ENCODE assay signal across 8 cellular contexts in genomic region chr22:28678778-28679610, GRCh38. TPM values are rescaled to one million over a fixed set of nuclear protein-coding genes. Genes with fewer than 3 reads are reported as not detected.
DNase-seq lines count a peak whose midpoint lies in the region; ATAC-seq and TF ChIP-seq lines count a peak whose summit lies in the region.
"Not testable (repeated sequence)": the region's sequence is repeated elsewhere in the genome, so short reads cannot be mapped to it uniquely, and the experiment has no call there.

No MANE protein-coding gene starts in this region.

- WGBS in thyroid gland, 2 donors, result 17 to 27% methylated on average over 22 to 28 of the region's 58 CpGs

- not testable (repeated sequence) for H3K4me1 Mint-ChIP-seq in Caco-2 (ENCODE audit: low read depth, unreplicated experiment)
- peaks cover 20% of the 10 kb centered on the region for H3K4me1 Mint-ChIP-seq in T-helper 2 cell treated with Interferon-gamma antibody and Interleukin-4, amounts not matched to agents 5 μg/mL and 100 μg/mL, for 36 hours (ENCODE audit: low read depth)

- not testable (repeated sequence) for H3K79me2 ChIP-seq in parathyroid adenoma

- H3K27me3 Mint-ChIP-seq in Caco-2 (ENCODE audit: insufficient read depth, unreplicated experiment), result not testable (repeated sequence)
- H3K27me3 Mint-ChIP-seq in T-helper 2 cell treated with Interferon-gamma antibody and Interleukin-4, amounts not matched to agents 5 μg/mL and 100 μg/mL, for 36 hours (ENCODE audit: low read depth), result peaks cover 79% of the 10 kb centered on the region

- DNase-seq in Caco-2; T-helper 2 cell treated with Interferon-gamma antibody and Interleukin-4, amounts not matched to agents 5 μg/mL and 100 μg/mL, for 36 hours (ENCODE audit: low spot score); ascending aorta (ENCODE audit: low spot score in 2 of 2); fibroblast of mammary gland (ENCODE audit: low read depth): not testable (repeated sequence)
- DNase-seq in MG63, result peak; percentile 49
- DNase-seq in left lung, result peak; percentile 35 to 83
- peak; percentile 44 to 53 for DNase-seq in thyroid gland

- H3K36me3 ChIP-seq in Caco-2 (ENCODE audit: control insufficient read depth, insufficient read depth, low read length); MG63; ascending aorta; left lung; parathyroid adenoma (ENCODE audit: control insufficient read depth, insufficient read depth, low read length); thyroid gland: not testable (repeated sequence)

- TF ChIP-seq CTCF in Caco-2 (IDR thresholded peaks at IDR 0.05; ENCODE audit: insufficient read depth in 1 of 2, low read depth in 1 of 2, low read length in 1 of 2, severe bottlenecking in 1 of 2, unreplicated experiment in 1 of 2); ascending aorta (IDR thresholded peaks at IDR 0.05); fibroblast of mammary gland (conservative IDR thresholded peaks at IDR 0.05; ENCODE audit: control insufficient read depth, insufficient read depth, low read depth, low read length); left lung (IDR thresholded peaks at IDR 0.05); parathyroid adenoma (IDR thresholded peaks at IDR 0.05); thyroid gland (IDR thresholded peaks at IDR 0.05): not testable (repeated sequence)

- not testable (repeated sequence) for H3K4me1 ChIP-seq in Caco-2, ascending aorta, parathyroid adenoma, thyroid gland
- H3K4me1 ChIP-seq in left lung, result peaks cover 3 to 43% of the 10 kb centered on the region in 2 donors

- TF ChIP-seq POLR2A in thyroid gland (IDR thresholded peaks at IDR 0.05), result not testable (repeated sequence)

- H2AFZ ChIP-seq in parathyroid adenoma, result peak overlapping the region; percentile 45

- H3K27me3 ChIP-seq in Caco-2 (replicated peaks; ENCODE audit: control insufficient read depth, insufficient read depth, low read length); MG63; ascending aorta; parathyroid adenoma (ENCODE audit: control insufficient read depth, insufficient read depth, low read length); thyroid gland: not testable (repeated sequence)
- peaks cover 0 to 85% of the 10 kb centered on the region in 2 donors for H3K27me3 ChIP-seq in left lung

- POLR2A ChIA-PET in Caco-2 (lab: Charles Lee), result not testable (repeated sequence)

- ATAC-seq in left lung, result not testable (repeated sequence)

- H3K4me3 ChIP-seq in Caco-2 (ENCODE audit: low read depth, low read length) (peak overlapping the region; percentile 40), MG63 (peak overlapping the region; percentile 71), ascending aorta (peak overlapping the region; percentile 79 to 80), fibroblast of mammary gland (ENCODE audit: control insufficient read depth, low read depth, low read length) (peak overlapping the region; percentile 77), left lung (peak overlapping the region; percentile 64 to 67), parathyroid adenoma (ENCODE audit: low read depth, low read length) (peak overlapping the region; percentile 50), thyroid gland (replicated peaks in 1 of 3) (peak overlapping the region; percentile 48 to 77 (median 71))

- not testable (repeated sequence) for H3K9me3 ChIP-seq in Caco-2; MG63; ascending aorta; left lung; parathyroid adenoma (ENCODE audit: control insufficient read depth, low read length); thyroid gland

- CTCF ChIA-PET in Caco-2 (lab: Charles Lee), result not testable (repeated sequence)

- H3K27ac ChIP-seq in ascending aorta, result peak overlapping the region; percentile 27 to 42
- H3K27ac ChIP-seq in left lung, result peak overlapping the region in 1 of 2 donors; percentile 73
- not testable (repeated sequence) for H3K27ac ChIP-seq in parathyroid adenoma
- H3K27ac ChIP-seq in thyroid gland, result peak overlapping the region; percentile 51 to 67 (median 60)

- not testable (repeated sequence) for H3K9me3 Mint-ChIP-seq in Caco-2 (ENCODE audit: unreplicated experiment); T-helper 2 cell treated with Interferon-gamma antibody and Interleukin-4, amounts not matched to agents 5 μg/mL and 100 μg/mL, for 36 hours

- H3K27ac Mint-ChIP-seq in Caco-2 (ENCODE audit: unreplicated experiment); T-helper 2 cell treated with Interferon-gamma antibody and Interleukin-4, amounts not matched to agents 5 μg/mL and 100 μg/mL, for 36 hours: not testable (repeated sequence)

- H3K4me2 ChIP-seq in parathyroid adenoma (ENCODE audit: low read length), result peak overlapping the region; percentile 73

- H3K9ac ChIP-seq in parathyroid adenoma, result not testable (repeated sequence)

- BruUV-seq in Caco-2 (replicated peaks; lab: Mats Ljungman, UMichigan), result not testable (repeated sequence)

- intact Hi-C loops in Caco-2 (cut with micrococcal nuclease; ENCODE audit: unreplicated experiment); left lung (cut with DNase I); thyroid gland (cut with DNase I): not testable (repeated sequence)
- intact Hi-C loops in ascending aorta (cut with DNase I), result loop anchor here (1.0 to 10.0 kb wide), 3 partner anchors 63 to 123 kb away; partner anchors contain the start of genes CCDC117, HSCB and XBP1

- H3K36me3 Mint-ChIP-seq in Caco-2 (ENCODE audit: insufficient read depth, unreplicated experiment); T-helper 2 cell treated with Interferon-gamma antibody and Interleukin-4, amounts not matched to agents 5 μg/mL and 100 μg/mL, for 36 hours (ENCODE audit: low read depth): not testable (repeated sequence)

- H3K4me3 Mint-ChIP-seq in Caco-2 (ENCODE audit: unreplicated experiment), result peak overlapping the region; percentile 83
- H3K4me3 Mint-ChIP-seq in T-helper 2 cell treated with Interferon-gamma antibody and Interleukin-4, amounts not matched to agents 5 μg/mL and 100 μg/mL, for 36 hours, result peak overlapping the region; percentile 56

RNA-seq across cellular contexts. Expression of gene TTC28, which starts 0.6 kb away (rescaled TPM):
- total RNA-seq in Caco-2 (2022) (12.0 and 12.9 TPM in 2 replicates), ascending aorta (24.5 TPM), left lung (10 to 100 TPM; 31.1 to 41.6 TPM), thyroid gland (10 to 100 TPM; 49.8 to 99.7 (median 79.7) TPM)
- total RNA-seq in MG63 (2014; rRNA removed; shearing (Covaris generic); ENCODE audit: low replicate concordance), result 2.9 and 3.1 TPM in 2 replicates
